In the genomic region with DNA sequence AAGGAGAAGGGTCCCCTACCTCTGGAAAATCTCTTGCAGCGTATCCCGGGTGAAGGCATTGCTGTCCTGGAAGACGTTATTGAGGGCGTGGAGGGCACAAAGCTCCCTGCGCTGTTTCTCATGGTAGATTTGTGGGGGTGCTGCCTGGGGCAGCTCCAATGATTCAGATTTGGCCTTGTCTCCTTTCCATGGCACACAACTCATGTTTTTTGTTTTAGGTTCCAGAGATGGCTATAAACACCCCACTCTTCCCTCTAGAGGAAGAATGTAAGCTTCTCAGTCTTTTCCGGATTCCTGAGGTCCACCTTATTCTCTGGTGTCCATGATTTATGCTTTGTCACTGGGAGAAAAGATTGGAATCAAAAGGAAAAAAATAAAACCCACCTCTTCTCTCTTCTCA, we compare ENCODE assay signal across 2 cellular contexts.
TF ChIP-seq lines count a peak whose summit lies in the region.

No MANE protein-coding gene starts in this region.

TF ChIP-seq in WTC11, 78 proteins besides CTCF, POLR2A, EP300 and RAD21:
- TF ChIP-seq ATF1 (CRISPR knock-in tag; IDR thresholded peaks at IDR 0.05) (no peak), ETV6 (CRISPR knock-in tag; IDR thresholded peaks at IDR 0.05) (no peak), SMAD4 (CRISPR knock-in tag; IDR thresholded peaks at IDR 0.05) (no peak), NFE2L1 (CRISPR knock-in tag; IDR thresholded peaks at IDR 0.05) (no peak)
- TF ChIP-seq, protein P1, sequence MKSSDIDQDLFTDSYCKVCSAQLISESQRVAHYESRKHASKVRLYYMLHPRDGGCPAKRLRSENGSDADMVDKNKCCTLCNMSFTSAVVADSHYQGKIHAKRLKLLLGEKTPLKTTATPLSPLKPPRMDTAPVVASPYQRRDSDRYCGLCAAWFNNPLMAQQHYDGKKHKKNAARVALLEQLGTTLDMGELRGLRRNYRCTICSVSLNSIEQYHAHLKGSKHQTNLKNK (CRISPR knock-in tag; IDR thresholded peaks at IDR 0.05): no peak
- TF ChIP-seq, protein P2, sequence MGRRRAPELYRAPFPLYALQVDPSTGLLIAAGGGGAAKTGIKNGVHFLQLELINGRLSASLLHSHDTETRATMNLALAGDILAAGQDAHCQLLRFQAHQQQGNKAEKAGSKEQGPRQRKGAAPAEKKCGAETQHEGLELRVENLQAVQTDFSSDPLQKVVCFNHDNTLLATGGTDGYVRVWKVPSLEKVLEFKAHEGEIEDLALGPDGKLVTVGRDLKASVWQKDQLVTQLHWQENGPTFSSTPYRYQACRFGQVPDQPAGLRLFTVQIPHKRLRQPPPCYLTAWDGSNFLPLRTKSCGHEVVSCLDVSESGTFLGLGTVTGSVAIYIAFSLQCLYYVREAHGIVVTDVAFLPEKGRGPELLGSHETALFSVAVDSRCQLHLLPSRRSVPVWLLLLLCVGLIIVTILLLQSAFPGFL (CRISPR knock-in tag; IDR thresholded peaks at IDR 0.05; ENCODE audit: borderline replicate concordance): no peak
- TF ChIP-seq, protein P3, sequence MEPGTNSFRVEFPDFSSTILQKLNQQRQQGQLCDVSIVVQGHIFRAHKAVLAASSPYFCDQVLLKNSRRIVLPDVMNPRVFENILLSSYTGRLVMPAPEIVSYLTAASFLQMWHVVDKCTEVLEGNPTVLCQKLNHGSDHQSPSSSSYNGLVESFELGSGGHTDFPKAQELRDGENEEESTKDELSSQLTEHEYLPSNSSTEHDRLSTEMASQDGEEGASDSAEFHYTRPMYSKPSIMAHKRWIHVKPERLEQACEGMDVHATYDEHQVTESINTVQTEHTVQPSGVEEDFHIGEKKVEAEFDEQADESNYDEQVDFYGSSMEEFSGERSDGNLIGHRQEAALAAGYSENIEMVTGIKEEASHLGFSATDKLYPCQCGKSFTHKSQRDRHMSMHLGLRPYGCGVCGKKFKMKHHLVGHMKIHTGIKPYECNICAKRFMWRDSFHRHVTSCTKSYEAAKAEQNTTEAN (CRISPR knock-in tag; IDR thresholded peaks at IDR 0.05): no peak
- TF ChIP-seq, protein P4, sequence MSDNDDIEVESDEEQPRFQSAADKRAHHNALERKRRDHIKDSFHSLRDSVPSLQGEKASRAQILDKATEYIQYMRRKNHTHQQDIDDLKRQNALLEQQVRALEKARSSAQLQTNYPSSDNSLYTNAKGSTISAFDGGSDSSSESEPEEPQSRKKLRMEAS (CRISPR knock-in tag; IDR thresholded peaks at IDR 0.05): no peak

TF ChIP-seq in HepG2, 621 proteins besides CTCF, POLR2A, EP300 and RAD21:
- TF ChIP-seq SUZ12 (IDR thresholded peaks at IDR 0.05; ENCODE audit: low read depth, low read length) (no peak), ZNF331 (CRISPR knock-in tag; IDR thresholded peaks at IDR 0.05) (no peak), ZNF562 (CRISPR knock-in tag; IDR thresholded peaks at IDR 0.05; ENCODE audit: borderline replicate concordance) (no peak), ELF4 (CRISPR knock-in tag; IDR thresholded peaks at IDR 0.05; ENCODE audit: borderline replicate concordance) (no peak), ZNF614 (CRISPR knock-in tag; IDR thresholded peaks at IDR 0.05; ENCODE audit: borderline replicate concordance) (no peak), GPN1 (CRISPR knock-in tag; IDR thresholded peaks at IDR 0.05; ENCODE audit: borderline replicate concordance) (no peak), CHD2 (IDR thresholded peaks at IDR 0.05; ENCODE audit: low read depth, low read length) (no peak), XBP1 (CRISPR knock-in tag; IDR thresholded peaks at IDR 0.05) (no peak), MEIS2 (CRISPR knock-in tag; IDR thresholded peaks at IDR 0.05) (no peak), ATF1 (CRISPR knock-in tag; IDR thresholded peaks at IDR 0.05) (no peak), MYC (CRISPR knock-in tag; IDR thresholded peaks at IDR 0.05; ENCODE audit: borderline replicate concordance) (no peak), CENPT (CRISPR knock-in tag; IDR thresholded peaks at IDR 0.05; ENCODE audit: low read depth) (no peak), PCBP2 (optimal IDR thresholded peaks at IDR 0.05; ENCODE audit: low read depth, low read length, poor library complexity, severe bottlenecking) (no peak), MZF1 (CRISPR knock-in tag; IDR thresholded peaks at IDR 0.05; ENCODE audit: borderline replicate concordance) (no peak), CREB1 (IDR thresholded peaks at IDR 0.05) (no peak), CREB1 (CRISPR knock-in tag; IDR thresholded peaks at IDR 0.05) (no peak), ZNF432 (CRISPR knock-in tag; IDR thresholded peaks at IDR 0.05; ENCODE audit: borderline replicate concordance) (no peak), ZSCAN31 (CRISPR knock-in tag; IDR thresholded peaks at IDR 0.05; ENCODE audit: low read depth) (no peak; the same call in 1 of the 2 replicates), MED13 (CRISPR knock-in tag; IDR thresholded peaks at IDR 0.05) (no peak)
- TF ChIP-seq, protein P5, sequence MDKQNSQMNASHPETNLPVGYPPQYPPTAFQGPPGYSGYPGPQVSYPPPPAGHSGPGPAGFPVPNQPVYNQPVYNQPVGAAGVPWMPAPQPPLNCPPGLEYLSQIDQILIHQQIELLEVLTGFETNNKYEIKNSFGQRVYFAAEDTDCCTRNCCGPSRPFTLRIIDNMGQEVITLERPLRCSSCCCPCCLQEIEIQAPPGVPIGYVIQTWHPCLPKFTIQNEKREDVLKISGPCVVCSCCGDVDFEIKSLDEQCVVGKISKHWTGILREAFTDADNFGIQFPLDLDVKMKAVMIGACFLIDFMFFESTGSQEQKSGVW (CRISPR knock-in tag; IDR thresholded peaks at IDR 0.05; ENCODE audit: borderline replicate concordance): no peak
